In the genomic region with DNA sequence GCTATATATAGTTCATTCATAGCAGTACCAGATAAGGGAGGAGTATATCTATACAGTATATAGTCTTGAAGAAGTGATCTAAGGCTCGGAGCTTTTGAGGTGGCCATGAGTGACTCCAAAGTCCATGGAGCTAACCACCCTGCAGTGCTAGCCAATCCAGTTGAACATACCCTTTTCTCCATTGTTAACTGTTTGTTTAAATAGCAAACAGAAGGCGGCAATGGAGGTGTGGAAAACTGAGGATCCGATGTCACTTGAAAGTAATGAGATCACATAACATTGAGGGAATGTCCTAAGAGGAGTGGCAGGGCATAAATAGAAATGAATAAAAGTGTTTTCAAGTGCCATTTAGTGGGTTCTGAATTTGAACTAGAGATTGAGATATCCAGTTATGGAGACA, we compare ENCODE assay signal across 9 cellular contexts. TPM values are rescaled to one million over a fixed set of nuclear protein-coding genes. Genes with fewer than 3 reads are reported as not detected.
DNase-seq lines count a peak whose midpoint lies in the region; ATAC-seq, FAIRE-seq and TF ChIP-seq lines count a peak whose summit lies in the region.
"Had no signal": no experiment of that assay in that cellular context is flagged by ENCODE, and none has a peak within 500 bp of the region (broad histone marks: within the 10 kb centered on the region; RNA-seq: fewer than 3 reads in every experiment).

No MANE protein-coding gene starts in this region.

- no peaks in the 10 kb centered on the region for H3K9me3 Mint-ChIP-seq in natural killer cell

- peak; percentile 84 for FAIRE-seq in GM12891 (lab: Jason Lieb, UNC)

- H3K4me3 ChIP-seq in cardiac fibroblast (replicated peaks in 1 of 2; ENCODE audit: low read depth in 2 of 2, low read length in 2 of 2) = peak overlapping the region in 1 of 2 donors; percentile 52
- no peak overlapping the region for H3K4me3 ChIP-seq in testis

- no peaks in the 10 kb centered on the region for H3K4me1 ChIP-seq in testis

- H3K4me3 Mint-ChIP-seq in natural killer cell = peak overlapping the region; percentile 90

- TF ChIP-seq CTCF in cardiac fibroblast (IDR thresholded peaks at IDR 0.05; ENCODE audit: low read depth, low read length) (no peak), natural killer cell (IDR thresholded peaks at IDR 0.05) (no peak), testis (IDR thresholded peaks at IDR 0.05) (no peak)

- peak overlapping the region in 1 of 2 donors; percentile 71 for H3K27ac Mint-ChIP-seq in natural killer cell

- no peak for TF ChIP-seq POLR2A in GM12891 (IDR thresholded peaks at IDR 0.05; ENCODE audit: low read depth, low read length)
- no peak for TF ChIP-seq POLR2A in testis (IDR thresholded peaks at IDR 0.05)

- peaks cover 2 to 6% of the 10 kb centered on the region in 2 donors for H3K27me3 Mint-ChIP-seq in natural killer cell (ENCODE audit: low read depth in 2 of 2)

- ATAC-seq in natural killer cell (no peak), HG03432 (IDR thresholded peaks at IDR 0.05; ENCODE audit: unreplicated experiment) (no peak), HG02970 (IDR thresholded peaks at IDR 0.05; ENCODE audit: low FRiP score, unreplicated experiment) (no peak)

- H3K36me3 Mint-ChIP-seq in natural killer cell = peaks cover 9% of the 10 kb centered on the region

- no peaks in the 10 kb centered on the region for H3K9me3 ChIP-seq in testis
- H3K9me3 ChIP-seq: sigmoid colon had no signal

- H3K36me3 ChIP-seq in testis (ENCODE audit: low read depth, missing control alignments) = no peaks in the 10 kb centered on the region

- 64 to 68% methylated on average over 3 of the region's 3 CpGs for WGBS in testis, 2 donors

- peaks cover 6 to 9% of the 10 kb centered on the region in 2 donors for H3K4me1 Mint-ChIP-seq in natural killer cell

- H3K27me3 ChIP-seq in testis = no peaks in the 10 kb centered on the region
- H3K27me3 ChIP-seq: sigmoid colon had no signal

- H3K27ac ChIP-seq in testis = no peak overlapping the region

- intact Hi-C loops in natural killer cell (cut with micrococcal nuclease) = loop anchor here (10.0 kb wide), 1 partner anchor 55 kb away; a partner anchor contains a TSS
- intact Hi-C loops in testis (cut with DNase I; ENCODE audit: low total_unique reads) = no loop called here

- DNase-seq in GM12891 (ENCODE audit: insufficient read length, low spot score) (no peak), NCI-H2029 treated with DMSO at 0.1 percent for 48 hours (lab: John Stamatoyannopoulos, UW) (peak; percentile 99), cardiac fibroblast (ENCODE audit: low read depth in 2 of 2) (peak; percentile 21 to 54), natural killer cell (no peak), testis (no peak), CD1c-positive myeloid dendritic cell (ENCODE audit: extremely low spot score) (no peak)
- DNase-seq: sigmoid colon had no signal

TF ChIP-seq in GM12891, 5 proteins besides CTCF, POLR2A, EP300 and RAD21:
- TF ChIP-seq TAF1 (IDR thresholded peaks at IDR 0.05; ENCODE audit: low read depth, low read length) (no peak), POLR2AphosphoS5 (IDR thresholded peaks at IDR 0.05; ENCODE audit: low read depth, low read length) (no peak), POU2F2 (IDR thresholded peaks at IDR 0.05; ENCODE audit: low read depth, low read length) (no peak), PAX5 (IDR thresholded peaks at IDR 0.05; ENCODE audit: insufficient read depth, low read length, severe bottlenecking) (no peak), SPI1 (IDR thresholded peaks at IDR 0.05; ENCODE audit: low read depth, low read length) (no peak)

RNA-seq across cellular contexts. Expression of a gene that starts 12.4 kb away (rescaled TPM):
- 4.7 TPM for polyA plus RNA-seq in GM12891 (2012; ENCODE audit: low read depth, missing spikeins)
- total RNA-seq in natural killer cell (1 to 10 TPM; 2.2 to 2.4 (median 2.2) TPM), testis (10 to 100 TPM; 19.2 to 27.9 TPM)
- polyA plus RNA-seq in testis (ENCODE audit: insufficient read depth, low read depth, low replicate concordance) = 16.2 TPM

RNA-seq across cellular contexts. Expression of a gene that starts 54.6 kb away (rescaled TPM):
- 28.8 TPM for polyA plus RNA-seq in GM12891 (2012; ENCODE audit: low read depth, missing spikeins)
- 100 to 1,000 TPM; 174 to 184 (median 177) TPM for total RNA-seq in natural killer cell
- 100 to 1,000 TPM; 105 to 140 TPM for total RNA-seq in testis
- 63.1 TPM for polyA plus RNA-seq in testis (ENCODE audit: insufficient read depth, low read depth, low replicate concordance)

Comparison
In these comparisons a context has a peak if more than half of its experiments do, and no peak if none do; other contexts are left out.
1. DNase-seq: peak in NCI-H2029 treated with DMSO at 0.1 percent for 48 hours (single experiment) and cardiac fibroblast (2 of 2); none in GM12891 (single experiment), natural killer cell (single experiment), testis (single experiment) and CD1c-positive myeloid dendritic cell (single experiment).
2. RNA of a gene that starts 12.4 kb away (total RNA-seq): 19.2 to 27.9 TPM in testis; 2.2 to 2.4 TPM in natural killer cell; every median in the first group is over 4 times any median in the second.